ENCODE assay signal across 8 cellular contexts in the genomic region with DNA sequence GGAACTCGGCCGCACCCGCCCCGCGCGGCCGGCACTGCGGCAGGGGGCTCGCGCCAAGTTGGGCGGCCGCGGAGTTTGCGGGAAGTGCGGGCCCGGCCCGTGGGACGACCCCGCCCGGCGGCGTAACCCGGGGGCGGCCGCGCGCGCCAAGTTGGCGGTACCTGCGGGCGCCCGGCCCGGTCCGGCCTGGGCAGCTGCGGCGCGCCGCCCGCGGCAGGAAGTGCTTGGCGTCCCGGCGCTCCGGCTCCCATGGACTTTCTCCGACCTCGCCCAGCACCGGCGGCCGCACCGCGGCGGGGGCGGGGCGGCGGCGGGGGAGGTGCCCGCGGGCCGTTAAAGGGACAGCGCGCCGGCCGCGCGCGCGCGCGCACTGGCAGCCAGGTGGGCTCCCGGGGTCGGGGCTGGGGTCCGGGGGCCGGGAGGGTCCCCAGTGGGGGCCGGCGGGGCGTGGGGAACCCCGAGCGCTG. TPM values are rescaled to one million over a fixed set of nuclear protein-coding genes. Genes with fewer than 3 reads are reported as not detected.
A peak's percentile ranks its signal among the peaks of the same experiment; 100 is the strongest.
DNase-seq lines count a peak whose midpoint lies in the region; ATAC-seq and TF ChIP-seq lines count a peak whose summit lies in the region.

A gene with protein sequence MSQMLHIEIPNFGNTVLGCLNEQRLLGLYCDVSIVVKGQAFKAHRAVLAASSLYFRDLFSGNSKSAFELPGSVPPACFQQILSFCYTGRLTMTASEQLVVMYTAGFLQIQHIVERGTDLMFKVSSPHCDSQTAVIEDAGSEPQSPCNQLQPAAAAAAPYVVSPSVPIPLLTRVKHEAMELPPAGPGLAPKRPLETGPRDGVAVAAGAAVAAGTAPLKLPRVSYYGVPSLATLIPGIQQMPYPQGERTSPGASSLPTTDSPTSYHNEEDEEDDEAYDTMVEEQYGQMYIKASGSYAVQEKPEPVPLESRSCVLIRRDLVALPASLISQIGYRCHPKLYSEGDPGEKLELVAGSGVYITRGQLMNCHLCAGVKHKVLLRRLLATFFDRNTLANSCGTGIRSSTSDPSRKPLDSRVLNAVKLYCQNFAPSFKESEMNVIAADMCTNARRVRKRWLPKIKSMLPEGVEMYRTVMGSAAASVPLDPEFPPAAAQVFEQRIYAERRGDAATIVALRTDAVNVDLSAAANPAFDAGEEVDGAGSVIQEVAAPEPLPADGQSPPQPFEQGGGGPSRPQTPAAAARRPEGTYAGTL (minus strand): TSS at position 262 of the 467 bp plus-strand sequence. CDS start 44,768 bp downstream, outside the sequence.

- DNase-seq in COLO829 (ENCODE audit: low spot score) (peak; percentile 55), fibroblast of peridontal ligament (ENCODE audit: extremely low read depth) (peak; percentile 33), cerebellar nuclear complex (lab: John Stamatoyannopoulos, UW) (no peak), GM20000 (ENCODE audit: low spot score) (no peak), KG1 (lab: John Stamatoyannopoulos, UW) (no peak)
- DNase-seq in activated T-cell treated with anti-CD3 and anti-CD28 coated beads, Interleukin-2, amount 50 U/mL, for 4 hours: no peak
- DNase-seq in natural killer cell treated with Interleukin-12 subunit alpha and Interleukin-12 subunit beta and Interleukin-15 and Interleukin-18, amount 100 ng/mL, for 72 hours (ENCODE audit: low spot score): peak; percentile 78

- TF ChIP-seq EP300 in Ishikawa (IDR thresholded peaks at IDR 0.05; ENCODE audit: borderline replicate concordance): no peak

- TF ChIP-seq RAD21 in Ishikawa (IDR thresholded peaks at IDR 0.05; ENCODE audit: low read depth): no peak

- no peak for TF ChIP-seq CTCF in GM20000 (IDR thresholded peaks at IDR 0.05; ENCODE audit: extremely low read depth, missing control alignments)

- peaks cover 1% of the 10 kb centered on the region for H3K27me3 Mint-ChIP-seq in activated T-cell treated with anti-CD3 and anti-CD28 coated beads, Interleukin-2, amount 50 U/mL, for 4 hours (ENCODE audit: low read depth)
- no peaks in the 10 kb centered on the region for H3K27me3 Mint-ChIP-seq in natural killer cell treated with Interleukin-12 subunit alpha and Interleukin-12 subunit beta and Interleukin-15 and Interleukin-18, amount 100 ng/mL, for 72 hours

- H3K4me3 Mint-ChIP-seq in activated T-cell treated with anti-CD3 and anti-CD28 coated beads, Interleukin-2, amount 50 U/mL, for 4 hours: peak within 1 kb of the TSS; percentile 78
- peak within 1 kb of the TSS; percentile 81 for H3K4me3 Mint-ChIP-seq in natural killer cell treated with Interleukin-12 subunit alpha and Interleukin-12 subunit beta and Interleukin-15 and Interleukin-18, amount 100 ng/mL, for 72 hours

- no peaks in the 10 kb centered on the region for H3K9me3 Mint-ChIP-seq in activated T-cell treated with anti-CD3 and anti-CD28 coated beads, Interleukin-2, amount 50 U/mL, for 4 hours
- H3K9me3 Mint-ChIP-seq in natural killer cell treated with Interleukin-12 subunit alpha and Interleukin-12 subunit beta and Interleukin-15 and Interleukin-18, amount 100 ng/mL, for 72 hours: no peaks in the 10 kb centered on the region

- H3K36me3 Mint-ChIP-seq in activated T-cell treated with anti-CD3 and anti-CD28 coated beads, Interleukin-2, amount 50 U/mL, for 4 hours (ENCODE audit: insufficient read depth): no peaks in the 10 kb centered on the region
- no peaks in the 10 kb centered on the region for H3K36me3 Mint-ChIP-seq in natural killer cell treated with Interleukin-12 subunit alpha and Interleukin-12 subunit beta and Interleukin-15 and Interleukin-18, amount 100 ng/mL, for 72 hours

- H3K27ac Mint-ChIP-seq in natural killer cell treated with Interleukin-12 subunit alpha and Interleukin-12 subunit beta and Interleukin-15 and Interleukin-18, amount 100 ng/mL, for 72 hours: peak within 1 kb of the TSS in 1 of 2 donors; percentile 50

- peak; percentile 49 to 60 for ATAC-seq in activated T-cell treated with anti-CD3 and anti-CD28 coated beads, Interleukin-2, amount 50 U/mL, for 4 hours
- peak; percentile 62 to 80 for ATAC-seq in natural killer cell treated with Interleukin-12 subunit alpha and Interleukin-12 subunit beta and Interleukin-15 and Interleukin-18, amount 100 ng/mL, for 72 hours

- H3K4me1 Mint-ChIP-seq in activated T-cell treated with anti-CD3 and anti-CD28 coated beads, Interleukin-2, amount 50 U/mL, for 4 hours (ENCODE audit: low read depth): peaks cover 16% of the 10 kb centered on the region
- peaks cover 13 to 24% of the 10 kb centered on the region in 2 donors for H3K4me1 Mint-ChIP-seq in natural killer cell treated with Interleukin-12 subunit alpha and Interleukin-12 subunit beta and Interleukin-15 and Interleukin-18, amount 100 ng/mL, for 72 hours (ENCODE audit: low read depth in 2 of 2)

TF ChIP-seq in Ishikawa, 13 proteins besides CTCF, POLR2A, EP300 and RAD21:
- no peak for TF ChIP-seq ZBTB7A (IDR thresholded peaks at IDR 0.05; ENCODE audit: low read depth)
- TF ChIP-seq NFIC (IDR thresholded peaks at IDR 0.05): no peak
- TF ChIP-seq TAF1 (IDR thresholded peaks at IDR 0.05; ENCODE audit: low read depth): peak; percentile 60; the same call in 1 of the 2 replicates
- TF ChIP-seq TEAD4 (IDR thresholded peaks at IDR 0.05): no peak
- TF ChIP-seq EGR1 (IDR thresholded peaks at IDR 0.05): no peak
- no peak for TF ChIP-seq FOXM1 (IDR thresholded peaks at IDR 0.05; ENCODE audit: borderline replicate concordance, low read depth)
- TF ChIP-seq, protein P1, sequence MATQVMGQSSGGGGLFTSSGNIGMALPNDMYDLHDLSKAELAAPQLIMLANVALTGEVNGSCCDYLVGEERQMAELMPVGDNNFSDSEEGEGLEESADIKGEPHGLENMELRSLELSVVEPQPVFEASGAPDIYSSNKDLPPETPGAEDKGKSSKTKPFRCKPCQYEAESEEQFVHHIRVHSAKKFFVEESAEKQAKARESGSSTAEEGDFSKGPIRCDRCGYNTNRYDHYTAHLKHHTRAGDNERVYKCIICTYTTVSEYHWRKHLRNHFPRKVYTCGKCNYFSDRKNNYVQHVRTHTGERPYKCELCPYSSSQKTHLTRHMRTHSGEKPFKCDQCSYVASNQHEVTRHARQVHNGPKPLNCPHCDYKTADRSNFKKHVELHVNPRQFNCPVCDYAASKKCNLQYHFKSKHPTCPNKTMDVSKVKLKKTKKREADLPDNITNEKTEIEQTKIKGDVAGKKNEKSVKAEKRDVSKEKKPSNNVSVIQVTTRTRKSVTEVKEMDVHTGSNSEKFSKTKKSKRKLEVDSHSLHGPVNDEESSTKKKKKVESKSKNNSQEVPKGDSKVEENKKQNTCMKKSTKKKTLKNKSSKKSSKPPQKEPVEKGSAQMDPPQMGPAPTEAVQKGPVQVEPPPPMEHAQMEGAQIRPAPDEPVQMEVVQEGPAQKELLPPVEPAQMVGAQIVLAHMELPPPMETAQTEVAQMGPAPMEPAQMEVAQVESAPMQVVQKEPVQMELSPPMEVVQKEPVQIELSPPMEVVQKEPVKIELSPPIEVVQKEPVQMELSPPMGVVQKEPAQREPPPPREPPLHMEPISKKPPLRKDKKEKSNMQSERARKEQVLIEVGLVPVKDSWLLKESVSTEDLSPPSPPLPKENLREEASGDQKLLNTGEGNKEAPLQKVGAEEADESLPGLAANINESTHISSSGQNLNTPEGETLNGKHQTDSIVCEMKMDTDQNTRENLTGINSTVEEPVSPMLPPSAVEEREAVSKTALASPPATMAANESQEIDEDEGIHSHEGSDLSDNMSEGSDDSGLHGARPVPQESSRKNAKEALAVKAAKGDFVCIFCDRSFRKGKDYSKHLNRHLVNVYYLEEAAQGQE (IDR thresholded peaks at IDR 0.05; ENCODE audit: low read depth): no peak
- TF ChIP-seq TCF12 (IDR thresholded peaks at IDR 0.05; ENCODE audit: low read depth): no peak
- no peak for TF ChIP-seq CEBPB (IDR thresholded peaks at IDR 0.05)
- TF ChIP-seq CREB1 (IDR thresholded peaks at IDR 0.05; ENCODE audit: low read depth): no peak
- TF ChIP-seq, protein P2, sequence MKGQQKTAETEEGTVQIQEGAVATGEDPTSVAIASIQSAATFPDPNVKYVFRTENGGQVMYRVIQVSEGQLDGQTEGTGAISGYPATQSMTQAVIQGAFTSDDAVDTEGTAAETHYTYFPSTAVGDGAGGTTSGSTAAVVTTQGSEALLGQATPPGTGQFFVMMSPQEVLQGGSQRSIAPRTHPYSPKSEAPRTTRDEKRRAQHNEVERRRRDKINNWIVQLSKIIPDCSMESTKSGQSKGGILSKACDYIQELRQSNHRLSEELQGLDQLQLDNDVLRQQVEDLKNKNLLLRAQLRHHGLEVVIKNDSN (IDR thresholded peaks at IDR 0.05): no peak
- TF ChIP-seq, protein P3, sequence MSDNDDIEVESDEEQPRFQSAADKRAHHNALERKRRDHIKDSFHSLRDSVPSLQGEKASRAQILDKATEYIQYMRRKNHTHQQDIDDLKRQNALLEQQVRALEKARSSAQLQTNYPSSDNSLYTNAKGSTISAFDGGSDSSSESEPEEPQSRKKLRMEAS (IDR thresholded peaks at IDR 0.05): 0 out of 2 replicates have a peak, but pooled peaks have one; percentile 15
- 0 out of 2 replicates have a peak, but pooled peaks have one; percentile 13 for TF ChIP-seq YY1 (IDR thresholded peaks at IDR 0.05; ENCODE audit: low read depth)

RNA-seq across cellular contexts. Expression of the gene that starts here (rescaled TPM):
- 1 to 10 TPM; 5.9 to 6.2 (median 6.0) TPM for total RNA-seq in activated T-cell treated with anti-CD3 and anti-CD28 coated beads, Interleukin-2, amount 50 U/mL, for 4 hours
- 10 to 100 TPM; 19.2 to 21.1 TPM for total RNA-seq in natural killer cell treated with Interleukin-12 subunit alpha and Interleukin-12 subunit beta and Interleukin-15 and Interleukin-18, amount 100 ng/mL, for 72 hours

Comparison
In these comparisons a context has a peak if more than half of its experiments do, and no peak if none do; other contexts are left out.
1. DNase-seq: peak in COLO829 (single experiment), fibroblast of peridontal ligament (single experiment) and natural killer cell treated with Interleukin-12 subunit alpha and Interleukin-12 subunit beta and Interleukin-15 and Interleukin-18, amount 100 ng/mL, for 72 hours (single experiment); none in activated T-cell treated with anti-CD3 and anti-CD28 coated beads, Interleukin-2, amount 50 U/mL, for 4 hours (single experiment), cerebellar nuclear complex (0 of 2), GM20000 (single experiment) and KG1 (single experiment).